1 cellular context compared by ENCODE assay signal in genomic region chr17:55264640-55265298, GRCh38.
TF ChIP-seq lines count a peak whose summit lies in the region.

Gene HLF, plus strand, starts transcription at chr17:55264960. Its CDS starts 525 bp downstream, at chr17:55265485.

TF ChIP-seq in HepG2, 621 proteins besides CTCF, POLR2A, EP300 and RAD21 (continued from another document and continues in another):
- TF ChIP-seq ARNT (IDR thresholded peaks at IDR 0.05), result no peak
- TF ChIP-seq ARNT2 (CRISPR knock-in tag; IDR thresholded peaks at IDR 0.05; ENCODE audit: low read depth), result peak; percentile 82
- no peak for TF ChIP-seq ZNF513 (CRISPR knock-in tag; conservative IDR thresholded peaks at IDR 0.05)
- TF ChIP-seq ZNF646 (CRISPR knock-in tag; IDR thresholded peaks at IDR 0.05), result no peak
- no peak for TF ChIP-seq ZFP36L2 (CRISPR knock-in tag; IDR thresholded peaks at IDR 0.05)
- no peak for TF ChIP-seq HNRNPH1 (optimal IDR thresholded peaks at IDR 0.05; ENCODE audit: low read depth, low read length)
- no peak for TF ChIP-seq MLLT10 (CRISPR knock-in tag; IDR thresholded peaks at IDR 0.05)
- TF ChIP-seq ETV5 (CRISPR knock-in tag; IDR thresholded peaks at IDR 0.05; ENCODE audit: borderline replicate concordance), result peak; percentile 55
- TF ChIP-seq ZNF496 (CRISPR knock-in tag; IDR thresholded peaks at IDR 0.05; ENCODE audit: insufficient replicate concordance), result no peak
- no peak for TF ChIP-seq ZNF703 (CRISPR knock-in tag; IDR thresholded peaks at IDR 0.05; ENCODE audit: borderline replicate concordance)
- TF ChIP-seq RFX5 (IDR thresholded peaks at IDR 0.05; ENCODE audit: low read depth, low read length), result peak; percentile 67; the same call in 1 of the 2 replicates
- TF ChIP-seq KDM5B (CRISPR knock-in tag; IDR thresholded peaks at IDR 0.05; ENCODE audit: borderline replicate concordance), result peak; percentile 7; the same call in 1 of the 2 replicates
- TF ChIP-seq ZNF33A (CRISPR knock-in tag; IDR thresholded peaks at IDR 0.05; ENCODE audit: borderline replicate concordance), result no peak
- TF ChIP-seq ZNF317 (CRISPR knock-in tag; IDR thresholded peaks at IDR 0.05), result no peak
- peak; percentile 28 for TF ChIP-seq HNRNPK (IDR thresholded peaks at IDR 0.05; ENCODE audit: low read depth, low read length, poor library complexity, severe bottlenecking)
- TF ChIP-seq SMAD1 (CRISPR knock-in tag; IDR thresholded peaks at IDR 0.05; ENCODE audit: borderline replicate concordance, low read depth), result 0 out of 2 replicates have a peak, but pooled peaks have one; percentile 65
- TF ChIP-seq SMAD9 (CRISPR knock-in tag; IDR thresholded peaks at IDR 0.05), result no peak
- no peak for TF ChIP-seq GFI1 (CRISPR knock-in tag; IDR thresholded peaks at IDR 0.05; ENCODE audit: borderline replicate concordance)
- no peak for TF ChIP-seq ZFP36L1 (CRISPR knock-in tag; IDR thresholded peaks at IDR 0.05)
- no peak for TF ChIP-seq HIC2 (CRISPR knock-in tag; IDR thresholded peaks at IDR 0.05; ENCODE audit: low read depth)
- TF ChIP-seq AFF4 (CRISPR knock-in tag; IDR thresholded peaks at IDR 0.05), result 0 out of 2 replicates have a peak, but pooled peaks have one; percentile 21
- 0 out of 2 replicates have a peak, but pooled peaks have one; percentile 43 for TF ChIP-seq PATZ1 (CRISPR knock-in tag; IDR thresholded peaks at IDR 0.05)
- TF ChIP-seq FOXC1 (CRISPR knock-in tag; IDR thresholded peaks at IDR 0.05; ENCODE audit: borderline replicate concordance), result no peak
- TF ChIP-seq ZNF281 (CRISPR knock-in tag; IDR thresholded peaks at IDR 0.05; ENCODE audit: borderline replicate concordance), result peak; percentile 61; the same call in 1 of the 2 replicates
- no peak for TF ChIP-seq ZMYM2 (CRISPR knock-in tag; IDR thresholded peaks at IDR 0.05)
- TF ChIP-seq ZNF7 (CRISPR knock-in tag; IDR thresholded peaks at IDR 0.05), result no peak
- no peak for TF ChIP-seq GPN1 (CRISPR knock-in tag; IDR thresholded peaks at IDR 0.05; ENCODE audit: borderline replicate concordance)
- TF ChIP-seq CBX5 (CRISPR knock-in tag; IDR thresholded peaks at IDR 0.05; ENCODE audit: borderline replicate concordance), result no peak
- TF ChIP-seq ZNF260 (CRISPR knock-in tag; IDR thresholded peaks at IDR 0.05; ENCODE audit: borderline replicate concordance, low read depth), result no peak
- TF ChIP-seq ZEB1 (IDR thresholded peaks at IDR 0.05; ENCODE audit: insufficient replicate concordance, low read depth), result no peak
- TF ChIP-seq ZNF709 (CRISPR knock-in tag; IDR thresholded peaks at IDR 0.05), result peak; percentile 46
- no peak for TF ChIP-seq HOXA9 (CRISPR knock-in tag; IDR thresholded peaks at IDR 0.05; ENCODE audit: borderline replicate concordance)
- TF ChIP-seq ZNF333 (CRISPR knock-in tag; IDR thresholded peaks at IDR 0.05; ENCODE audit: borderline replicate concordance), result no peak
- no peak for TF ChIP-seq BCLAF1 (IDR thresholded peaks at IDR 0.05)
